20 cellular contexts compared by ENCODE assay signal in the genomic region with DNA sequence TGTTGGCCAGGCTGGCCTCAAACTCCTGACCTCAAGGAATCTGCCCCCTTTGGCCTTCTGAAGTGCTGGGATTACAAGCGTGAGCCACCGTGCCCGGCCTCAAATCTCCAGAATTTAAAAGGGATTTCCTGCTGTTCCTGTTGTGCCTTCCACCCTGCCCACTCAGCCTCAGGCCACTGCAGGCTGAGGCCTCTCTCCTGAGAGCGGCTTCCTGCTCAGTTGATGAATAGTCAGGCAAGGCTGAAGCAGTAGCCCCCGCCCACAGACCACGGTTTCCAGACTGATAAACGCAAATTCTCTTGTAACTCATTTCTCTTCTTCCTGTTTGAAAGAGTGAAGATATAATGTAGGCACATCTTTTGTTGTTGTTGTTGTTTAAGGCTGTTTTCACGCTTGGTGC.
DNase-seq lines count a peak whose midpoint lies in the region; ATAC-seq, FAIRE-seq and TF ChIP-seq lines count a peak whose summit lies in the region.
"Had no signal": no experiment of that assay in that cellular context is flagged by ENCODE, and none has a peak within 500 bp of the region (broad histone marks: within the 10 kb centered on the region; RNA-seq: fewer than 3 reads in every experiment).

No MANE protein-coding gene starts in this region.

- peak overlapping the region; percentile 52 for H3K4me2 ChIP-seq in smooth muscle cell

- H3K4me3 ChIP-seq in NB4 (ENCODE audit: low read depth, low read length): no peak overlapping the region
- no peak overlapping the region for H3K4me3 ChIP-seq in endodermal cell (ENCODE audit: low read length)
- H3K4me3 ChIP-seq in smooth muscle cell: no peak overlapping the region
- H3K4me3 ChIP-seq: colonic mucosa, psoas muscle, thoracic aorta had no signal

- H3K27ac ChIP-seq in endodermal cell (ENCODE audit: low read depth, low read length) (no peak overlapping the region), smooth muscle cell (ENCODE audit: low read depth) (peak overlapping the region; percentile 13)
- H3K27ac ChIP-seq: colonic mucosa, psoas muscle, thoracic aorta had no signal

- TF ChIP-seq CTCF in NB4 (IDR thresholded peaks at IDR 0.05; ENCODE audit: low read depth, low read length): no peak
- no peak for TF ChIP-seq CTCF in endodermal cell (conservative IDR thresholded peaks at IDR 0.05)
- no peak for TF ChIP-seq CTCF in smooth muscle cell (IDR thresholded peaks at IDR 0.05; ENCODE audit: borderline replicate concordance, insufficient read depth, poor library complexity, severe bottlenecking)

- no peaks in the 10 kb centered on the region for H3K27me3 Mint-ChIP-seq in endodermal cell (ENCODE audit: insufficient read depth)
- H3K27me3 Mint-ChIP-seq in activated CD8-positive, alpha-beta memory T cell treated with anti-CD3 and anti-CD28 coated beads, Interleukin-2, amount 10 ng/mL, durations not matched to agents 7 days and 5 days: no peaks in the 10 kb centered on the region
- H3K27me3 Mint-ChIP-seq: IgD-negative memory B cell had no signal

- H3K27me3 ChIP-seq in endodermal cell (ENCODE audit: control insufficient read depth, insufficient read depth, low read length, poor library complexity, severe bottlenecking) (no peaks in the 10 kb centered on the region), smooth muscle cell (ENCODE audit: low read depth) (no peaks in the 10 kb centered on the region)
- H3K27me3 ChIP-seq: colonic mucosa had no signal

- H3K9me3 Mint-ChIP-seq in endodermal cell: peaks cover 5% of the 10 kb centered on the region
- no peaks in the 10 kb centered on the region for H3K9me3 Mint-ChIP-seq in activated CD8-positive, alpha-beta memory T cell treated with anti-CD3 and anti-CD28 coated beads, Interleukin-2, amount 10 ng/mL, durations not matched to agents 7 days and 5 days (ENCODE audit: low read depth)
- H3K9me3 Mint-ChIP-seq: activated CD4-positive, alpha-beta T cell treated with anti-CD3 and anti-CD28 coated beads, Interleukin-2, amount 10 ng/mL, durations not matched to agents 24 days and 14 days; activated naive CD4-positive, alpha-beta T cell treated with anti-CD3 and anti-CD28 coated beads, Interleukin-2, amount 50 U/mL, for 24 hours; brain had no signal

- ATAC-seq in GM19438 (IDR thresholded peaks at IDR 0.05; ENCODE audit: low read depth, unreplicated experiment): peak; percentile 55
- ATAC-seq in activated CD8-positive, alpha-beta memory T cell treated with anti-CD3 and anti-CD28 coated beads, Interleukin-2, amount 10 ng/mL, durations not matched to agents 7 days and 5 days: no peak
- ATAC-seq: psoas muscle; stimulated activated effector memory CD8-positive, alpha-beta T cell treated with anti-CD3 and anti-CD28 coated beads, Interleukin-12 subunit alpha, Interleukin-12 subunit beta, amount 100 ng/mL, for 72 hours had no signal

- H3K9me3 ChIP-seq in endodermal cell (ENCODE audit: control insufficient read depth, low read length) (no peaks in the 10 kb centered on the region), smooth muscle cell (replicated peaks; ENCODE audit: low read depth) (no peaks in the 10 kb centered on the region)
- H3K9me3 ChIP-seq: colonic mucosa, psoas muscle, thoracic aorta had no signal

- TF ChIP-seq POLR2A in NB4 (IDR thresholded peaks at IDR 0.05; ENCODE audit: extremely low read depth, insufficient read length): no peak

- no peaks in the 10 kb centered on the region for H3K36me3 Mint-ChIP-seq in endodermal cell (ENCODE audit: low read depth)
- no peaks in the 10 kb centered on the region for H3K36me3 Mint-ChIP-seq in activated CD8-positive, alpha-beta memory T cell treated with anti-CD3 and anti-CD28 coated beads, Interleukin-2, amount 10 ng/mL, durations not matched to agents 7 days and 5 days
- H3K36me3 Mint-ChIP-seq: activated naive CD4-positive, alpha-beta T cell treated with anti-CD3 and anti-CD28 coated beads, Interleukin-2, amount 50 U/mL, for 24 hours; brain; IgD-negative memory B cell; stimulated activated effector memory CD8-positive, alpha-beta T cell treated with anti-CD3 and anti-CD28 coated beads, Interleukin-12 subunit alpha, Interleukin-12 subunit beta, amount 100 ng/mL, for 72 hours had no signal

- CTCF ChIA-PET in activated CD8-positive, alpha-beta memory T cell treated with anti-CD3 and anti-CD28 coated beads, Interleukin-2, amount 10 ng/mL, durations not matched to agents 7 days and 5 days (lab: Charles Lee): no interaction called here

- no peaks in the 10 kb centered on the region for H3K79me2 ChIP-seq in smooth muscle cell (ENCODE audit: low read depth)

- peaks cover 5% of the 10 kb centered on the region for H3F3A ChIP-seq in smooth muscle cell (ENCODE audit: low read depth)

- DNase-seq in NB4 (ENCODE audit: low read depth) (peak; percentile 6), endodermal cell (peak; percentile 64), smooth muscle cell (lab: John Stamatoyannopoulos, UW; ENCODE audit: unreplicated experiment) (no peak), HTR-8/SVneo (ENCODE audit: insufficient read length, low spot score) (no peak), NCI-H510A (lab: John Stamatoyannopoulos, UW) (no peak)
- no peak for DNase-seq in activated CD8-positive, alpha-beta memory T cell treated with anti-CD3 and anti-CD28 coated beads, Interleukin-2, amount 10 ng/mL, durations not matched to agents 7 days and 5 days
- DNase-seq: activated CD4-positive, alpha-beta T cell treated with anti-CD3 and anti-CD28 coated beads, Interleukin-2, amount 10 ng/mL, durations not matched to agents 24 days and 14 days; activated T-cell treated with anti-CD3 and anti-CD28 coated beads for 4 hours; colonic mucosa; GDM1; NCI-H1105; psoas muscle; stimulated activated CD4-positive, alpha-beta T cell treated with anti-CD3 and anti-CD28 coated beads, Interleukin-12 subunit alpha, Interleukin-12 subunit beta, amount 100 ng/mL, for 4 hours had no signal

- peaks cover 2% of the 10 kb centered on the region for H3K4me1 ChIP-seq in endodermal cell (ENCODE audit: control insufficient read depth, insufficient read depth, low read length)
- no peaks in the 10 kb centered on the region for H3K4me1 ChIP-seq in smooth muscle cell (ENCODE audit: low read depth)
- H3K4me1 ChIP-seq: colonic mucosa, psoas muscle had no signal

- H3K36me3 ChIP-seq in endodermal cell (ENCODE audit: control insufficient read depth, insufficient read depth, low read length) (no peaks in the 10 kb centered on the region), smooth muscle cell (ENCODE audit: low read depth) (no peaks in the 10 kb centered on the region)
- H3K36me3 ChIP-seq: colonic mucosa, thoracic aorta had no signal

- peak overlapping the region; percentile 12 for H3K27ac Mint-ChIP-seq in endodermal cell
- H3K27ac Mint-ChIP-seq in activated CD8-positive, alpha-beta memory T cell treated with anti-CD3 and anti-CD28 coated beads, Interleukin-2, amount 10 ng/mL, durations not matched to agents 7 days and 5 days: no peak overlapping the region
- H3K27ac Mint-ChIP-seq: activated CD4-positive, alpha-beta T cell treated with anti-CD3 and anti-CD28 coated beads, Interleukin-2, amount 10 ng/mL, durations not matched to agents 24 days and 14 days; activated naive CD4-positive, alpha-beta T cell treated with anti-CD3 and anti-CD28 coated beads, Interleukin-2, amount 50 U/mL, for 24 hours; B cell; brain; IgD-negative memory B cell; stimulated activated effector memory CD8-positive, alpha-beta T cell treated with anti-CD3 and anti-CD28 coated beads, Interleukin-12 subunit alpha, Interleukin-12 subunit beta, amount 100 ng/mL, for 72 hours had no signal

- H2AFZ ChIP-seq in smooth muscle cell (ENCODE audit: low read depth): peak overlapping the region; percentile 73

- H3K4me1 Mint-ChIP-seq in endodermal cell: peaks cover 14% of the 10 kb centered on the region
- no peaks in the 10 kb centered on the region for H3K4me1 Mint-ChIP-seq in activated CD8-positive, alpha-beta memory T cell treated with anti-CD3 and anti-CD28 coated beads, Interleukin-2, amount 10 ng/mL, durations not matched to agents 7 days and 5 days
- H3K4me1 Mint-ChIP-seq: activated CD4-positive, alpha-beta T cell treated with anti-CD3 and anti-CD28 coated beads, Interleukin-2, amount 10 ng/mL, durations not matched to agents 24 days and 14 days; activated naive CD4-positive, alpha-beta T cell treated with anti-CD3 and anti-CD28 coated beads, Interleukin-2, amount 50 U/mL, for 24 hours; B cell; brain; IgD-negative memory B cell; stimulated activated effector memory CD8-positive, alpha-beta T cell treated with anti-CD3 and anti-CD28 coated beads, Interleukin-12 subunit alpha, Interleukin-12 subunit beta, amount 100 ng/mL, for 72 hours had no signal

- WGBS in endodermal cell (ENCODE audit: insufficient coverage in 1 of 2, insufficient read length in 1 of 2), 2 experiments: 70 to 78% methylated on average over 2 to 8 of the region's 8 CpGs
- WGBS in smooth muscle cell (ENCODE audit: low lambda C conversion rate): 9% methylated on average over 8 of the region's 8 CpGs

- H3K4me3 Mint-ChIP-seq in endodermal cell: no peak overlapping the region
- H3K4me3 Mint-ChIP-seq in activated CD8-positive, alpha-beta memory T cell treated with anti-CD3 and anti-CD28 coated beads, Interleukin-2, amount 10 ng/mL, durations not matched to agents 7 days and 5 days: no peak overlapping the region
- H3K4me3 Mint-ChIP-seq: activated CD4-positive, alpha-beta T cell treated with anti-CD3 and anti-CD28 coated beads, Interleukin-2, amount 10 ng/mL, durations not matched to agents 24 days and 14 days; activated naive CD4-positive, alpha-beta T cell treated with anti-CD3 and anti-CD28 coated beads, Interleukin-2, amount 50 U/mL, for 24 hours; B cell; brain; IgD-negative memory B cell; stimulated activated effector memory CD8-positive, alpha-beta T cell treated with anti-CD3 and anti-CD28 coated beads, Interleukin-12 subunit alpha, Interleukin-12 subunit beta, amount 100 ng/mL, for 72 hours had no signal

- H4K20me1 ChIP-seq in smooth muscle cell (ENCODE audit: low read depth): no peaks in the 10 kb centered on the region

- FAIRE-seq in HTR-8/SVneo (lab: Jason Lieb, UNC): no peak

- H3K9ac ChIP-seq in endodermal cell (ENCODE audit: extremely low read depth, low read length, poor library complexity, severe bottlenecking): no peak overlapping the region
- H3K9ac ChIP-seq in smooth muscle cell (ENCODE audit: low read depth): no peak overlapping the region

Comparison
In these comparisons a context has a peak if more than half of its experiments do, and no peak if none do; other contexts are left out.
1. DNase-seq: peak in NB4 (single experiment) and endodermal cell (single experiment); none in smooth muscle cell (single experiment), activated CD8-positive, alpha-beta memory T cell treated with anti-CD3 and anti-CD28 coated beads, Interleukin-2, amount 10 ng/mL, durations not matched to agents 7 days and 5 days (single experiment), HTR-8/SVneo (single experiment) and NCI-H510A (single experiment).